ENCODE assay signal across 1 cellular context in the genomic region with DNA sequence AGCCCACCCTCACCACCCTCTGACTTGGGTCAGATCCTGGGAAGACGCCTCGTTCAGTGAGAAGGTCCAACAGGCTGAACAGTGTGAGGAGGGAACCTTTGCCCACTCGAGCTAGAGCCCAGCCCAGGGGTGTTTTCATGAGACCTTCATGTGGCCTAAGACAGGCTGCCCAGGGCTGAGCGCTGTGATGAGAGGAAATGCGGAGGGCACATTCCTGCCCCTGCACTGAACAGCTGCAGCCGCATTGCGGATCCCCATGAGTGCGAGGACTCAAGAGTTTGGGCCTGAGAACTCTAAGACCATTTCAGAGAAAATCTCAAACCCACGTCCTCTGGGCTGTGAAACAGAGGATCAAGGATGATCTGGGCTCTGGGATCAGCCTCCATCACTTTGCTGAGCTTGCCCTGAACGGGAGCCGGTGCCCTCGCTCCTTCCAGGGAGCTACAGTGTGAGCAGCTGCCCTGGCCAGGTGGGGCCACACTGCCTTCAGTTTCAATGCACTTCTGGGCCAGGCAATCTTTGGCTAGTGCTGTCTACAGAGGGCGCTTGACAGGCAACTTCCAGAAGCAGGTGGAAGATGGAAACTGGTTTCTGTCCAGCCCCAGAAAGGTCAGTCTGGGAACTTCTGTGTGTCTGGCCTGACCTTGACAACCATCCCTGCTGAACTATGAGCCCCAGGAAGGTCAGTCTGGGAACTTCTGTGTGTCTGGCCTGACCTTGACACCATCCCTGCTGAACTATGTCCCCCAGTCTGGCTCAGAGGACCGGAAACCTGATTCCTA.
TF ChIP-seq lines count a peak whose summit lies in the region.

No MANE protein-coding gene starts in this region.

TF ChIP-seq in HepG2, 621 proteins besides CTCF, POLR2A, EP300 and RAD21 (continued from another document and continues in another):
- TF ChIP-seq, protein P1, sequence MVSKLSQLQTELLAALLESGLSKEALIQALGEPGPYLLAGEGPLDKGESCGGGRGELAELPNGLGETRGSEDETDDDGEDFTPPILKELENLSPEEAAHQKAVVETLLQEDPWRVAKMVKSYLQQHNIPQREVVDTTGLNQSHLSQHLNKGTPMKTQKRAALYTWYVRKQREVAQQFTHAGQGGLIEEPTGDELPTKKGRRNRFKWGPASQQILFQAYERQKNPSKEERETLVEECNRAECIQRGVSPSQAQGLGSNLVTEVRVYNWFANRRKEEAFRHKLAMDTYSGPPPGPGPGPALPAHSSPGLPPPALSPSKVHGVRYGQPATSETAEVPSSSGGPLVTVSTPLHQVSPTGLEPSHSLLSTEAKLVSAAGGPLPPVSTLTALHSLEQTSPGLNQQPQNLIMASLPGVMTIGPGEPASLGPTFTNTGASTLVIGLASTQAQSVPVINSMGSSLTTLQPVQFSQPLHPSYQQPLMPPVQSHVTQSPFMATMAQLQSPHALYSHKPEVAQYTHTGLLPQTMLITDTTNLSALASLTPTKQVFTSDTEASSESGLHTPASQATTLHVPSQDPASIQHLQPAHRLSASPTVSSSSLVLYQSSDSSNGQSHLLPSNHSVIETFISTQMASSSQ (IDR thresholded peaks at IDR 0.05; ENCODE audit: low read depth): no peak
- TF ChIP-seq, protein P1 (CRISPR knock-in tag; IDR thresholded peaks at IDR 0.05; ENCODE audit: borderline replicate concordance): peak; percentile 67; the same call in 1 of the 2 replicates
- no peak for TF ChIP-seq ZNF232 (CRISPR knock-in tag; IDR thresholded peaks at IDR 0.05; ENCODE audit: borderline replicate concordance)
- no peak for TF ChIP-seq KMT2A (CRISPR knock-in tag; IDR thresholded peaks at IDR 0.05)
- TF ChIP-seq, protein P2, sequence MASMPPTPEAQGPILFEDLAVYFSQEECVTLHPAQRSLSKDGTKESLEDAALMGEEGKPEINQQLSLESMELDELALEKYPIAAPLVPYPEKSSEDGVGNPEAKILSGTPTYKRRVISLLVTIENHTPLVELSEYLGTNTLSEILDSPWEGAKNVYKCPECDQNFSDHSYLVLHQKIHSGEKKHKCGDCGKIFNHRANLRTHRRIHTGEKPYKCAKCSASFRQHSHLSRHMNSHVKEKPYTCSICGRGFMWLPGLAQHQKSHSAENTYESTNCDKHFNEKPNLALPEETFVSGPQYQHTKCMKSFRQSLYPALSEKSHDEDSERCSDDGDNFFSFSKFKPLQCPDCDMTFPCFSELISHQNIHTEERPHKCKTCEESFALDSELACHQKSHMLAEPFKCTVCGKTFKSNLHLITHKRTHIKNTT (CRISPR knock-in tag; IDR thresholded peaks at IDR 0.05): no peak
- no peak for TF ChIP-seq CBFB (CRISPR knock-in tag; IDR thresholded peaks at IDR 0.05)
- TF ChIP-seq ZNF567 (CRISPR knock-in tag; IDR thresholded peaks at IDR 0.05; ENCODE audit: borderline replicate concordance): no peak
- no peak for TF ChIP-seq ZNF83 (CRISPR knock-in tag; IDR thresholded peaks at IDR 0.05; ENCODE audit: borderline replicate concordance)
- TF ChIP-seq, protein P3, sequence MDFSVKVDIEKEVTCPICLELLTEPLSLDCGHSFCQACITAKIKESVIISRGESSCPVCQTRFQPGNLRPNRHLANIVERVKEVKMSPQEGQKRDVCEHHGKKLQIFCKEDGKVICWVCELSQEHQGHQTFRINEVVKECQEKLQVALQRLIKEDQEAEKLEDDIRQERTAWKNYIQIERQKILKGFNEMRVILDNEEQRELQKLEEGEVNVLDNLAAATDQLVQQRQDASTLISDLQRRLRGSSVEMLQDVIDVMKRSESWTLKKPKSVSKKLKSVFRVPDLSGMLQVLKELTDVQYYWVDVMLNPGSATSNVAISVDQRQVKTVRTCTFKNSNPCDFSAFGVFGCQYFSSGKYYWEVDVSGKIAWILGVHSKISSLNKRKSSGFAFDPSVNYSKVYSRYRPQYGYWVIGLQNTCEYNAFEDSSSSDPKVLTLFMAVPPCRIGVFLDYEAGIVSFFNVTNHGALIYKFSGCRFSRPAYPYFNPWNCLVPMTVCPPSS (IDR thresholded peaks at IDR 0.05): no peak
- TF ChIP-seq ZSCAN9 (CRISPR knock-in tag; IDR thresholded peaks at IDR 0.05; ENCODE audit: borderline replicate concordance): no peak
- TF ChIP-seq, protein P4, sequence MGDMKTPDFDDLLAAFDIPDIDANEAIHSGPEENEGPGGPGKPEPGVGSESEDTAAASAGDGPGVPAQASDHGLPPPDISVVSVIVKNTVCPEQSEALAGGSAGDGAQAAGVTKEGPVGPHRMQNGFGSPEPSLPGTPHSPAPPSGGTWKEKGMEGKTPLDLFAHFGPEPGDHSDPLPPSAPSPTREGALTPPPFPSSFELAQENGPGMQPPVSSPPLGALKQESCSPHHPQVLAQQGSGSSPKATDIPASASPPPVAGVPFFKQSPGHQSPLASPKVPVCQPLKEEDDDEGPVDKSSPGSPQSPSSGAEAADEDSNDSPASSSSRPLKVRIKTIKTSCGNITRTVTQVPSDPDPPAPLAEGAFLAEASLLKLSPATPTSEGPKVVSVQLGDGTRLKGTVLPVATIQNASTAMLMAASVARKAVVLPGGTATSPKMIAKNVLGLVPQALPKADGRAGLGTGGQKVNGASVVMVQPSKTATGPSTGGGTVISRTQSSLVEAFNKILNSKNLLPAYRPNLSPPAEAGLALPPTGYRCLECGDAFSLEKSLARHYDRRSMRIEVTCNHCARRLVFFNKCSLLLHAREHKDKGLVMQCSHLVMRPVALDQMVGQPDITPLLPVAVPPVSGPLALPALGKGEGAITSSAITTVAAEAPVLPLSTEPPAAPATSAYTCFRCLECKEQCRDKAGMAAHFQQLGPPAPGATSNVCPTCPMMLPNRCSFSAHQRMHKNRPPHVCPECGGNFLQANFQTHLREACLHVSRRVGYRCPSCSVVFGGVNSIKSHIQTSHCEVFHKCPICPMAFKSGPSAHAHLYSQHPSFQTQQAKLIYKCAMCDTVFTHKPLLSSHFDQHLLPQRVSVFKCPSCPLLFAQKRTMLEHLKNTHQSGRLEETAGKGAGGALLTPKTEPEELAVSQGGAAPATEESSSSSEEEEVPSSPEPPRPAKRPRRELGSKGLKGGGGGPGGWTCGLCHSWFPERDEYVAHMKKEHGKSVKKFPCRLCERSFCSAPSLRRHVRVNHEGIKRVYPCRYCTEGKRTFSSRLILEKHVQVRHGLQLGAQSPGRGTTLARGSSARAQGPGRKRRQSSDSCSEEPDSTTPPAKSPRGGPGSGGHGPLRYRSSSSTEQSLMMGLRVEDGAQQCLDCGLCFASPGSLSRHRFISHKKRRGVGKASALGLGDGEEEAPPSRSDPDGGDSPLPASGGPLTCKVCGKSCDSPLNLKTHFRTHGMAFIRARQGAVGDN (CRISPR knock-in tag; IDR thresholded peaks at IDR 0.05): peak; percentile 78
- TF ChIP-seq, protein P5, sequence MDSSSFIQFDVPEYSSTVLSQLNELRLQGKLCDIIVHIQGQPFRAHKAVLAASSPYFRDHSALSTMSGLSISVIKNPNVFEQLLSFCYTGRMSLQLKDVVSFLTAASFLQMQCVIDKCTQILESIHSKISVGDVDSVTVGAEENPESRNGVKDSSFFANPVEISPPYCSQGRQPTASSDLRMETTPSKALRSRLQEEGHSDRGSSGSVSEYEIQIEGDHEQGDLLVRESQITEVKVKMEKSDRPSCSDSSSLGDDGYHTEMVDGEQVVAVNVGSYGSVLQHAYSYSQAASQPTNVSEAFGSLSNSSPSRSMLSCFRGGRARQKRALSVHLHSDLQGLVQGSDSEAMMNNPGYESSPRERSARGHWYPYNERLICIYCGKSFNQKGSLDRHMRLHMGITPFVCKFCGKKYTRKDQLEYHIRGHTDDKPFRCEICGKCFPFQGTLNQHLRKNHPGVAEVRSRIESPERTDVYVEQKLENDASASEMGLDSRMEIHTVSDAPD (CRISPR knock-in tag; IDR thresholded peaks at IDR 0.05): 0 out of 2 replicates have a peak, but pooled peaks have one; percentile 46
- TF ChIP-seq, protein P6, sequence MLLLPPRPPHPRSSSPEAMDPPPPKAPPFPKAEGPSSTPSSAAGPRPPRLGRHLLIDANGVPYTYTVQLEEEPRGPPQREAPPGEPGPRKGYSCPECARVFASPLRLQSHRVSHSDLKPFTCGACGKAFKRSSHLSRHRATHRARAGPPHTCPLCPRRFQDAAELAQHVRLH (CRISPR knock-in tag; IDR thresholded peaks at IDR 0.05; ENCODE audit: borderline replicate concordance, low read depth): peak; percentile 40; the same call in 1 of the 2 replicates
- TF ChIP-seq HOXA7 (CRISPR knock-in tag; IDR thresholded peaks at IDR 0.05): no peak
- 0 out of 2 replicates have a peak, but pooled peaks have one; percentile 47 for TF ChIP-seq ZNF543 (CRISPR knock-in tag; IDR thresholded peaks at IDR 0.05)
- TF ChIP-seq, protein P7, sequence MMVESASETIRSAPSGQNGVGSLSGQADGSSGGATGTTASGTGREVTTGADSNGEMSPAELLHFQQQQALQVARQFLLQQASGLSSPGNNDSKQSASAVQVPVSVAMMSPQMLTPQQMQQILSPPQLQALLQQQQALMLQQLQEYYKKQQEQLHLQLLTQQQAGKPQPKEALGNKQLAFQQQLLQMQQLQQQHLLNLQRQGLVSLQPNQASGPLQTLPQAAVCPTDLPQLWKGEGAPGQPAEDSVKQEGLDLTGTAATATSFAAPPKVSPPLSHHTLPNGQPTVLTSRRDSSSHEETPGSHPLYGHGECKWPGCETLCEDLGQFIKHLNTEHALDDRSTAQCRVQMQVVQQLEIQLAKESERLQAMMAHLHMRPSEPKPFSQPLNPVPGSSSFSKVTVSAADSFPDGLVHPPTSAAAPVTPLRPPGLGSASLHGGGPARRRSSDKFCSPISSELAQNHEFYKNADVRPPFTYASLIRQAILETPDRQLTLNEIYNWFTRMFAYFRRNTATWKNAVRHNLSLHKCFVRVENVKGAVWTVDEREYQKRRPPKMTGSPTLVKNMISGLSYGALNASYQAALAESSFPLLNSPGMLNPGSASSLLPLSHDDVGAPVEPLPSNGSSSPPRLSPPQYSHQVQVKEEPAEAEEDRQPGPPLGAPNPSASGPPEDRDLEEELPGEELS (CRISPR knock-in tag; IDR thresholded peaks at IDR 0.05): peak; percentile 62
- TF ChIP-seq, protein P8, sequence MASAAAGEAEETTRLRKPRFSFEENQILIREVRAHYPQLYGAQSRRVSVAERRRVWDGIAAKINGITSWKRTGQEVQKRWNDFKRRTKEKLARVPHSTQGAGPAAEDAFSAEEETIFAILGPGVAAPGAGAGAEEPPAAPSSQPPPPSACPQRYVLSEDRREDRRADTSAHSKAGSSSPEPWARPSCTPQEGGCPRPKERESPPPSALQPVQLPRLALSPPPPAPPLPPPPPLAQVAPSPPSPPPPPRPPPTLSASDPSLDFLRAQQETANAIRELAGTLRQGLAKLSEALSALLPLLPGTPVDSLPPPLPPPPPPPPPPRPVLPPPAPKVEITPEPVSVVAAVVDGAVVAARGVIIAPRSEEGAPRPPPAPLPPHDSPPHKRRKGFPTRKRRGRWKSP (CRISPR knock-in tag; IDR thresholded peaks at IDR 0.05): no peak
- no peak; the same call in 1 of the 2 replicates for TF ChIP-seq SIX1 (CRISPR knock-in tag; IDR thresholded peaks at IDR 0.05; ENCODE audit: borderline replicate concordance)
- TF ChIP-seq HHEX (CRISPR knock-in tag; IDR thresholded peaks at IDR 0.05): 0 out of 2 replicates have a peak, but pooled peaks have one; percentile 18
- no peak for TF ChIP-seq ZFP37 (CRISPR knock-in tag; IDR thresholded peaks at IDR 0.05; ENCODE audit: borderline replicate concordance)
- peak; percentile 66 for TF ChIP-seq ZMYM3 (CRISPR knock-in tag; IDR thresholded peaks at IDR 0.05)
- TF ChIP-seq, protein P9, sequence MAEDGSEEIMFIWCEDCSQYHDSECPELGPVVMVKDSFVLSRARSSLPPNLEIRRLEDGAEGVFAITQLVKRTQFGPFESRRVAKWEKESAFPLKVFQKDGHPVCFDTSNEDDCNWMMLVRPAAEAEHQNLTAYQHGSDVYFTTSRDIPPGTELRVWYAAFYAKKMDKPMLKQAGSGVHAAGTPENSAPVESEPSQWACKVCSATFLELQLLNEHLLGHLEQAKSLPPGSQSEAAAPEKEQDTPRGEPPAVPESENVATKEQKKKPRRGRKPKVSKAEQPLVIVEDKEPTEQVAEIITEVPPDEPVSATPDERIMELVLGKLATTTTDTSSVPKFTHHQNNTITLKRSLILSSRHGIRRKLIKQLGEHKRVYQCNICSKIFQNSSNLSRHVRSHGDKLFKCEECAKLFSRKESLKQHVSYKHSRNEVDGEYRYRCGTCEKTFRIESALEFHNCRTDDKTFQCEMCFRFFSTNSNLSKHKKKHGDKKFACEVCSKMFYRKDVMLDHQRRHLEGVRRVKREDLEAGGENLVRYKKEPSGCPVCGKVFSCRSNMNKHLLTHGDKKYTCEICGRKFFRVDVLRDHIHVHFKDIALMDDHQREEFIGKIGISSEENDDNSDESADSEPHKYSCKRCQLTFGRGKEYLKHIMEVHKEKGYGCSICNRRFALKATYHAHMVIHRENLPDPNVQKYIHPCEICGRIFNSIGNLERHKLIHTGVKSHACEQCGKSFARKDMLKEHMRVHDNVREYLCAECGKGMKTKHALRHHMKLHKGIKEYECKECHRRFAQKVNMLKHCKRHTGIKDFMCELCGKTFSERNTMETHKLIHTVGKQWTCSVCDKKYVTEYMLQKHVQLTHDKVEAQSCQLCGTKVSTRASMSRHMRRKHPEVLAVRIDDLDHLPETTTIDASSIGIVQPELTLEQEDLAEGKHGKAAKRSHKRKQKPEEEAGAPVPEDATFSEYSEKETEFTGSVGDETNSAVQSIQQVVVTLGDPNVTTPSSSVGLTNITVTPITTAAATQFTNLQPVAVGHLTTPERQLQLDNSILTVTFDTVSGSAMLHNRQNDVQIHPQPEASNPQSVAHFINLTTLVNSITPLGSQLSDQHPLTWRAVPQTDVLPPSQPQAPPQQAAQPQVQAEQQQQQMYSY (CRISPR knock-in tag; IDR thresholded peaks at IDR 0.05): no peak
- no peak for TF ChIP-seq NFYC (CRISPR knock-in tag; IDR thresholded peaks at IDR 0.05)
- peak; percentile 23; the same call in 1 of the 2 replicates for TF ChIP-seq FOXA3 (CRISPR knock-in tag; IDR thresholded peaks at IDR 0.05)
- peak; percentile 95 for TF ChIP-seq SPEN (CRISPR knock-in tag; IDR thresholded peaks at IDR 0.05; ENCODE audit: low read depth)
- TF ChIP-seq ZNF383 (CRISPR knock-in tag; IDR thresholded peaks at IDR 0.05; ENCODE audit: borderline replicate concordance): no peak
- no peak for TF ChIP-seq HNRNPL (IDR thresholded peaks at IDR 0.05; ENCODE audit: low read depth, low read length)
- TF ChIP-seq, protein P10, sequence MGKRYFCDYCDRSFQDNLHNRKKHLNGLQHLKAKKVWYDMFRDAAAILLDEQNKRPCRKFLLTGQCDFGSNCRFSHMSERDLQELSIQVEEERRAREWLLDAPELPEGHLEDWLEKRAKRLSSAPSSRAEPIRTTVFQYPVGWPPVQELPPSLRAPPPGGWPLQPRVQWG (CRISPR knock-in tag; IDR thresholded peaks at IDR 0.05; ENCODE audit: borderline replicate concordance, low read depth): no peak
